In genomic region chr20:37904008-37904675, GRCh38 we compare ENCODE assay signal across 10 cellular contexts. TPM values are rescaled to one million over a fixed set of nuclear protein-coding genes. Genes with fewer than 3 reads are reported as not detected.
DNase-seq lines count a peak whose midpoint lies in the region; ATAC-seq and TF ChIP-seq lines count a peak whose summit lies in the region.
"Had no signal": no experiment of that assay in that cellular context is flagged by ENCODE, and none has a peak within 500 bp of the region (broad histone marks: within the 10 kb centered on the region; RNA-seq: fewer than 3 reads in every experiment).

No MANE protein-coding gene starts in this region.

- H4K20me1 ChIP-seq in PC-3 (ENCODE audit: low read length), result no peaks in the 10 kb centered on the region

- H3K9me3 ChIP-seq in PC-3 (ENCODE audit: low read length), result no peaks in the 10 kb centered on the region

- no peak for ATAC-seq in PC-3
- ATAC-seq in effector memory CD8-positive, alpha-beta T cell (replicated peaks), result no peak
- no peak for ATAC-seq in HG03135 (IDR thresholded peaks at IDR 0.05; ENCODE audit: unreplicated experiment)

- no peak overlapping the region for H3K27ac ChIP-seq in PC-3 (ENCODE audit: low read length)
- H3K27ac ChIP-seq: skin epidermis had no signal

- BruUV-seq in PC-3 (replicated peaks; lab: Mats Ljungman, UMichigan), result TSS peak; percentile 35

- no peaks in the 10 kb centered on the region for H3K9me2 ChIP-seq in PC-3 (replicated peaks; ENCODE audit: low read length)

- no peak overlapping the region for H2AFZ ChIP-seq in PC-3 (ENCODE audit: low read length)

- H3K4me3 Mint-ChIP-seq in activated CD4-positive, alpha-beta T cell treated with anti-CD3 and anti-CD28 coated beads, Interleukin-2, amount 10 ng/mL, durations not matched to agents 7 days and 5 days, result peak overlapping the region; percentile 59
- peak overlapping the region; percentile 68 to 73 for H3K4me3 Mint-ChIP-seq in effector memory CD8-positive, alpha-beta T cell
- peak overlapping the region; percentile 84 for H3K4me3 Mint-ChIP-seq in osteocyte (ENCODE audit: unreplicated experiment)

- no peaks in the 10 kb centered on the region for H3K36me3 Mint-ChIP-seq in activated CD4-positive, alpha-beta T cell treated with anti-CD3 and anti-CD28 coated beads, Interleukin-2, amount 10 ng/mL, durations not matched to agents 7 days and 5 days (ENCODE audit: low read depth)
- no peaks in the 10 kb centered on the region for H3K36me3 Mint-ChIP-seq in effector memory CD8-positive, alpha-beta T cell (ENCODE audit: insufficient read depth)
- H3K36me3 Mint-ChIP-seq in osteocyte (ENCODE audit: unreplicated experiment), result no peaks in the 10 kb centered on the region

- peak overlapping the region; percentile 86 for H3K4me2 ChIP-seq in PC-3 (ENCODE audit: low read length)

- H3K4me1 ChIP-seq in PC-3 (ENCODE audit: insufficient read depth, low read length), result peaks cover 20% of the 10 kb centered on the region

- no peak overlapping the region for H3K27ac Mint-ChIP-seq in activated CD4-positive, alpha-beta T cell treated with anti-CD3 and anti-CD28 coated beads, Interleukin-2, amount 10 ng/mL, durations not matched to agents 7 days and 5 days
- H3K27ac Mint-ChIP-seq in effector memory CD8-positive, alpha-beta T cell, result no peak overlapping the region
- H3K27ac Mint-ChIP-seq in osteocyte (ENCODE audit: unreplicated experiment), result no peak overlapping the region

- CTCF ChIA-PET in activated CD4-positive, alpha-beta T cell treated with anti-CD3 and anti-CD28 coated beads, Interleukin-2, amount 10 ng/mL, durations not matched to agents 7 days and 5 days (lab: Charles Lee), result interaction anchor here (0.6 kb wide), 1 partner anchor 88 kb away, joined by 3 read pairs; no protein-coding TSS in a partner anchor
- CTCF ChIA-PET in PC-3 (lab: Charles Lee), result no interaction called here

- POLR2A ChIA-PET in activated CD4-positive, alpha-beta T cell treated with anti-CD3 and anti-CD28 coated beads, Interleukin-2, amount 10 ng/mL, durations not matched to agents 7 days and 5 days (lab: Charles Lee), result no interaction called here
- POLR2A ChIA-PET in PC-3 (lab: Charles Lee; ENCODE audit: unreplicated experiment), result no interaction called here

- H3K4me3 ChIP-seq in PC-3 (ENCODE audit: low read length), result peak overlapping the region; percentile 69

- H3K27me3 ChIP-seq in PC-3 (ENCODE audit: low read length), result no peaks in the 10 kb centered on the region

- H3K79me2 ChIP-seq in PC-3 (ENCODE audit: low read length), result peaks cover 32% of the 10 kb centered on the region

- no peaks in the 10 kb centered on the region for H3K9me3 Mint-ChIP-seq in activated CD4-positive, alpha-beta T cell treated with anti-CD3 and anti-CD28 coated beads, Interleukin-2, amount 10 ng/mL, durations not matched to agents 7 days and 5 days
- H3K9me3 Mint-ChIP-seq in effector memory CD8-positive, alpha-beta T cell, result no peaks in the 10 kb centered on the region
- no peaks in the 10 kb centered on the region for H3K9me3 Mint-ChIP-seq in osteocyte (ENCODE audit: unreplicated experiment)

- no peaks in the 10 kb centered on the region for H3K36me3 ChIP-seq in PC-3 (ENCODE audit: low read depth, low read length)

- no peak for TF ChIP-seq CTCF in PC-3 (conservative IDR thresholded peaks at IDR 0.05; ENCODE audit: low read depth, low read length)
- TF ChIP-seq CTCF in osteocyte (IDR thresholded peaks at IDR 0.05), result no peak

- peaks cover 10% of the 10 kb centered on the region for H3K4me1 Mint-ChIP-seq in activated CD4-positive, alpha-beta T cell treated with anti-CD3 and anti-CD28 coated beads, Interleukin-2, amount 10 ng/mL, durations not matched to agents 7 days and 5 days
- peaks cover 9 to 12% of the 10 kb centered on the region in 2 donors for H3K4me1 Mint-ChIP-seq in effector memory CD8-positive, alpha-beta T cell (ENCODE audit: low read depth in 2 of 2)
- peaks cover 53% of the 10 kb centered on the region for H3K4me1 Mint-ChIP-seq in osteocyte (ENCODE audit: unreplicated experiment)

- DNase-seq in activated CD4-positive, alpha-beta T cell treated with anti-CD3 and anti-CD28 coated beads, Interleukin-2, amount 10 ng/mL, durations not matched to agents 7 days and 5 days, result no peak
- no peak for DNase-seq in activated CD4-positive, alpha-beta T cell treated with anti-CD3 and anti-CD28 coated beads for 4 hours
- DNase-seq in PC-3, result no peak
- DNase-seq in effector memory CD8-positive, alpha-beta T cell, result no peak
- DNase-seq in osteocyte (ENCODE audit: extremely low spot score, unreplicated experiment), result no peak
- no peak for DNase-seq in DMS79 treated with DMSO at 0.1 percent for 48 hours (lab: John Stamatoyannopoulos, UW)
- no peak for DNase-seq in superior temporal gyrus (ENCODE audit: extremely low spot score)
- DNase-seq: NCI-H2171 treated with DMSO at 0.1 percent for 48 hours had no signal

- H3K9ac ChIP-seq in PC-3 (ENCODE audit: low read length), result no peak overlapping the region

- no peaks in the 10 kb centered on the region for H3F3A ChIP-seq in PC-3 (ENCODE audit: low read length, unreplicated experiment)

- H3K27me3 Mint-ChIP-seq in activated CD4-positive, alpha-beta T cell treated with anti-CD3 and anti-CD28 coated beads, Interleukin-2, amount 10 ng/mL, durations not matched to agents 7 days and 5 days, result peaks cover 53% of the 10 kb centered on the region
- H3K27me3 Mint-ChIP-seq in effector memory CD8-positive, alpha-beta T cell, result peaks cover 70 to 94% of the 10 kb centered on the region in 2 donors
- peaks cover 12% of the 10 kb centered on the region for H3K27me3 Mint-ChIP-seq in osteocyte (ENCODE audit: unreplicated experiment)

- intact Hi-C loops in PC-3 (cut with micrococcal nuclease), result loop anchor here (5.0 kb wide), 1 partner anchor 53 kb away; no protein-coding TSS in a partner anchor

RNA-seq across cellular contexts. Expression of gene VSTM2L, which starts 1.2 kb away (rescaled TPM):
- not detected for total RNA-seq in activated CD4-positive, alpha-beta T cell treated with anti-CD3 and anti-CD28 coated beads, Interleukin-2, amount 10 ng/mL, durations not matched to agents 7 days and 5 days
- total RNA-seq in PC-3 (2014; rRNA removed) (45.8 and 56.4 TPM in 2 replicates), osteocyte (14.6 and 14.7 TPM in 2 replicates)

Comparison
In these comparisons a context has a peak if more than half of its experiments do, and no peak if none do; other contexts are left out.
1. RNA of gene VSTM2L, which starts 1.2 kb away (total RNA-seq): 45.8 to 56.4 TPM in PC-3 and 14.6 to 14.7 TPM in osteocyte; not detected in activated CD4-positive, alpha-beta T cell treated with anti-CD3 and anti-CD28 coated beads, Interleukin-2, amount 10 ng/mL, durations not matched to agents 7 days and 5 days; every median in the first group is over 10 times any median in the second.
2. Peak in every context shown above with its lines, with median percentiles within 50 percentile points of each other: H3K4me3 Mint-ChIP-seq.